Comparison of ENCODE assay signal across 6 cellular contexts in the genomic region with DNA sequence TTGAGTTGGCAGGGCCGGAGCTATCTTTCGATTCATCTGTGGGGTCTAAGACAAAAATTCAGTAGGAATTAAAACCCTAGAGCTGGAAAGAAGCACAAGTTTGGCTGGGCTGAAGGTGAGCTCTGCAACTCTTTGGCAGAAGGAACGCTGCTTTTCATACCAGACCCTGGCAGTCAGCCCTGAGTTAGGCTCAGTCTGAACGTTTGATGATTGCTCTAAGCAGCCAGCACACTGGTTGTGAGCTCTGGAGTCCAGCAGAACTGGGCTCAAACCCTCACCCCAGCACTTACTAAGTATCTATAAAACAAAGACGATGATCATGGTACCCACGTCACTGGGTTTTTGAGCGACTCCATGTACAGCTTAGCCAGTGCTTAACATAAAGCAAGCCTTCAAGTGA.
"Had no signal": no experiment of that assay in that cellular context is flagged by ENCODE, and none has a peak within 500 bp of the region (broad histone marks: within the 10 kb centered on the region; RNA-seq: fewer than 3 reads in every experiment).

No MANE protein-coding gene starts in this region.

- DNase-seq: GM23248, GOT3, H7, HFFc6 had no signal

- H3K27ac ChIP-seq: GM23248, HL-60 had no signal

- H3K36me3 ChIP-seq: HAP-1 had no signal

- H3K9ac ChIP-seq: GM23248 had no signal

- H3K4me3 ChIP-seq: GM23248, HAP-1 had no signal

- H3K9me3 ChIP-seq: HAP-1 had no signal

- H3K4me1 ChIP-seq: HAP-1 had no signal
